ENCODE assay signal across 16 cellular contexts in genomic region chr7:108340856-108341411, GRCh38.
"Had no signal": no experiment of that assay in that cellular context is flagged by ENCODE, and none has a peak within 500 bp of the region (broad histone marks: within the 10 kb centered on the region; RNA-seq: fewer than 3 reads in every experiment).

No MANE protein-coding gene starts in this region.

- H3K4me1 ChIP-seq: heart left ventricle, lower lobe of right lung, transverse colon had no signal

- DNase-seq: activated CD4-positive, alpha-beta T cell treated with anti-CD3 and anti-CD28 coated beads, Interleukin-2, amount 10 ng/mL, durations not matched to agents 24 days and 14 days; activated CD4-positive, CD25-positive, alpha-beta regulatory T cell; activated CD8-positive, alpha-beta memory T cell treated with anti-CD3 and anti-CD28 coated beads for 24 hours; activated naive CD4-positive, alpha-beta T cell; activated naive CD8-positive, alpha-beta T cell treated with anti-CD3 and anti-CD28 coated beads, Interleukin-2, amount 10 ng/mL, durations not matched to agents 7 days and 5 days; anterior cingulate cortex; cerebellar nuclear complex; effector memory CD4-positive, alpha-beta T cell; heart left ventricle; left cardiac atrium; lower lobe of right lung; stimulated activated CD4-positive, alpha-beta T cell treated with anti-CD3 and anti-CD28 coated beads, Interleukin-4, amount 100 ng/mL, for 1 hour; stimulated activated naive CD4-positive, alpha-beta T cell; transverse colon had no signal

- H3K4me3 ChIP-seq: heart left ventricle, lower lobe of right lung, neural progenitor cell, transverse colon had no signal

- H3K27me3 ChIP-seq: heart left ventricle, neural progenitor cell, transverse colon had no signal

- H3K36me3 ChIP-seq: heart left ventricle, lower lobe of right lung, neural progenitor cell, transverse colon had no signal

- H3K9me3 ChIP-seq: heart left ventricle, lower lobe of right lung, transverse colon had no signal

- FAIRE-seq: frontal cortex had no signal

- ATAC-seq: heart left ventricle, left cardiac atrium, lower lobe of right lung had no signal

- H3K27ac ChIP-seq: heart left ventricle, lower lobe of right lung, neural progenitor cell, transverse colon had no signal
